In genomic region chr3:158103131-158103955, GRCh38 we compare ENCODE assay signal across 8 cellular contexts. TPM values are rescaled to one million over a fixed set of nuclear protein-coding genes. Genes with fewer than 3 reads are reported as not detected.
DNase-seq lines count a peak whose midpoint lies in the region; ATAC-seq and TF ChIP-seq lines count a peak whose summit lies in the region.

No MANE protein-coding gene starts in this region.

- H3K27ac ChIP-seq in cardiac muscle cell = no peak overlapping the region
- no peak overlapping the region for H3K27ac ChIP-seq in gastroesophageal sphincter

- intact Hi-C loops in sciatic nerve (cut with DNase I) = no loop called here

- 2 to 8% methylated on average over 6 to 11 of the region's 50 CpGs for WGBS in gastroesophageal sphincter (ENCODE audit: low coverage in 1 of 2), 2 donors

- peak; percentile 40 for ATAC-seq in GM18498 (IDR thresholded peaks at IDR 0.05; ENCODE audit: unreplicated experiment)
- ATAC-seq in sciatic nerve = peak; percentile 36
- ATAC-seq in GM18861 (IDR thresholded peaks at IDR 0.05; ENCODE audit: unreplicated experiment) = no peak
- no peak for ATAC-seq in gastroesophageal sphincter
- ATAC-seq in GM18520 (IDR thresholded peaks at IDR 0.05; ENCODE audit: unreplicated experiment) = no peak

- no peak for DNase-seq in NT2/D1 (ENCODE audit: low read depth, low spot score)
- no peak for DNase-seq in cardiac muscle cell (ENCODE audit: low read depth in 1 of 2, low spot score in 1 of 2)
- peak; percentile 75 for DNase-seq in sciatic nerve (ENCODE audit: low spot score)
- DNase-seq in NCI-H1436 treated with DMSO at 0.1 percent for 48 hours (lab: John Stamatoyannopoulos, UW) = no peak

- TF ChIP-seq EP300 in gastroesophageal sphincter (IDR thresholded peaks at IDR 0.05) = no peak

- H3K4me1 ChIP-seq in NT2/D1 (ENCODE audit: insufficient read depth, insufficient read length) (peaks cover 12% of the 10 kb centered on the region), cardiac muscle cell (ENCODE audit: low read depth) (no peaks in the 10 kb centered on the region), gastroesophageal sphincter (peaks cover 0 to 51% (median 23%) of the 10 kb centered on the region in 3 donors)

- peak overlapping the region; percentile 59 for H3K9ac ChIP-seq in NT2/D1 (ENCODE audit: insufficient read length, low read depth)

- TF ChIP-seq CTCF in cardiac muscle cell (IDR thresholded peaks at IDR 0.05; ENCODE audit: low read depth, low read length) (no peak), gastroesophageal sphincter (IDR thresholded peaks at IDR 0.05) (no peak)

- H3K4me3 ChIP-seq in NT2/D1 (ENCODE audit: insufficient read length, low read depth) (peak overlapping the region; percentile 41), cardiac muscle cell (peak overlapping the region; percentile 15), gastroesophageal sphincter (peak overlapping the region in 1 of 2 donors; percentile 26)

- H3K27me3 ChIP-seq in NT2/D1 (ENCODE audit: insufficient read depth, insufficient read length) = peaks cover 99% of the 10 kb centered on the region
- H3K27me3 ChIP-seq in cardiac muscle cell = peaks cover 100% of the 10 kb centered on the region
- H3K27me3 ChIP-seq in gastroesophageal sphincter = peaks cover 100% of the 10 kb centered on the region

- no peaks in the 10 kb centered on the region for H3K36me3 ChIP-seq in NT2/D1 (ENCODE audit: insufficient read depth, insufficient read length, low read length)
- H3K36me3 ChIP-seq in cardiac muscle cell = no peaks in the 10 kb centered on the region
- no peaks in the 10 kb centered on the region for H3K36me3 ChIP-seq in gastroesophageal sphincter

- H3K9me3 ChIP-seq in NT2/D1 (ENCODE audit: insufficient read depth, low read length) = no peaks in the 10 kb centered on the region
- no peaks in the 10 kb centered on the region for H3K9me3 ChIP-seq in cardiac muscle cell (ENCODE audit: low read depth)
- no peaks in the 10 kb centered on the region for H3K9me3 ChIP-seq in gastroesophageal sphincter

- TF ChIP-seq POLR2A in gastroesophageal sphincter (IDR thresholded peaks at IDR 0.05) = no peak

RNA-seq across cellular contexts. Expression of gene SHOX2, which starts 2.9 kb away (rescaled TPM):
- total RNA-seq in cardiac muscle cell = 0.14 and 1.5 TPM in 2 replicates
- 0.44 TPM in 1 of 2 replicates, not detected in the other for polyA plus RNA-seq in cardiac muscle cell
- 28.9 TPM for total RNA-seq in sciatic nerve
- 1 to 10 TPM in 1 of 4 donors, under 1 TPM in 3; 0.10 to 3.2 (median 0.35) TPM for total RNA-seq in gastroesophageal sphincter

RNA-seq across cellular contexts. Expression of gene RSRC1, which starts 6.5 kb away (rescaled TPM):
- total RNA-seq in cardiac muscle cell = 28.9 and 55.9 TPM in 2 replicates
- 23.6 and 24.8 TPM in 2 replicates for polyA plus RNA-seq in cardiac muscle cell
- 44.2 TPM for total RNA-seq in sciatic nerve
- 10 to 100 TPM; 40.6 to 66.0 (median 43.9) TPM for total RNA-seq in gastroesophageal sphincter

Comparison
In these comparisons a context has a peak if more than half of its experiments do, and no peak if none do; other contexts are left out.
1. ATAC-seq: peak in GM18498 (single experiment) and sciatic nerve (single experiment); none in GM18861 (single experiment), gastroesophageal sphincter (single experiment) and GM18520 (single experiment).